Comparison of ENCODE assay signal across 30 cellular contexts in the genomic region with DNA sequence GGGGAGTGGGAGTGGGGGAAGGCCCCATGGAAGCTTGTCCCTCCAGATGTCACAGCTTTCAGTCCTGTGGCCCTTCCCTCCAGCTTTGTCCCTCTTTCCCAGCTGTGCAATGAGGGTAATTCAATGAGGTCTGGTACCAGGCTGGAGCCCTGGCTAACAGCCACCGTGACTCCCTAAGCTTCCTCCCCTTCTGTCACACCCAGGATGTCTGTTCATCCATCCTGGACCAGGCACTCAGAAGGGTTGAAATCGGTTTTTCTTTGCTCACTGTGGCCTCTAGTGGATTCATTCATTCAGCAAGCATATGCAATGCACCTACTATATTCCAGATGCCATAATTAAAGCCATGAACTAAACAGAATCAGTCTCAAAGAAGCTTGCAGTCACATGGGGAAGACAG. TPM values are rescaled to one million over a fixed set of nuclear protein-coding genes. Genes with fewer than 3 reads are reported as not detected.
DNase-seq lines count a peak whose midpoint lies in the region; TF ChIP-seq lines count a peak whose summit lies in the region.
"Had no signal": no experiment of that assay in that cellular context is flagged by ENCODE, and none has a peak within 500 bp of the region (broad histone marks: within the 10 kb centered on the region; RNA-seq: fewer than 3 reads in every experiment).

No MANE protein-coding gene starts in this region.

- H2AFZ ChIP-seq in osteoblast (ENCODE audit: low read length) (no peak overlapping the region), MM.1S (ENCODE audit: low read length) (no peak overlapping the region)

- no peak overlapping the region for H3K4me3 ChIP-seq in cardiac fibroblast (replicated peaks in 1 of 2; ENCODE audit: low read depth in 2 of 2, low read length in 2 of 2)
- H3K4me3 ChIP-seq in osteoblast (ENCODE audit: insufficient read depth, low read length): no peak overlapping the region
- no peak overlapping the region for H3K4me3 ChIP-seq in MM.1S (ENCODE audit: low read length)
- H3K4me3 ChIP-seq: BLaER1, heart left ventricle, lower lobe of right lung, mucosa of descending colon, pancreas, right atrium auricular region, SK-N-MC had no signal

- H3K27ac ChIP-seq in osteoblast (ENCODE audit: low read depth, low read length) (no peak overlapping the region), MM.1S (ENCODE audit: low read length) (no peak overlapping the region)
- H3K27ac ChIP-seq: BLaER1, epithelial cell of prostate, heart left ventricle, lower lobe of right lung, pancreas, right atrium auricular region, RWPE1, SK-N-MC had no signal

- H3K9me3 ChIP-seq in osteoblast (ENCODE audit: low read depth, low read length) (no peaks in the 10 kb centered on the region), MM.1S (replicated peaks; ENCODE audit: insufficient read depth, low read length) (no peaks in the 10 kb centered on the region)
- H3K9me3 ChIP-seq: BLaER1, heart left ventricle, lower lobe of right lung, mucosa of descending colon, pancreas, right atrium auricular region had no signal

- TF ChIP-seq CTCF in cardiac fibroblast (IDR thresholded peaks at IDR 0.05; ENCODE audit: low read depth, low read length): peak; percentile 23
- peak; percentile 13 for TF ChIP-seq CTCF in osteoblast (IDR thresholded peaks at IDR 0.05; ENCODE audit: extremely low read depth, low read depth, low read length)
- no peak for TF ChIP-seq CTCF in MM.1S (IDR thresholded peaks at IDR 0.05; ENCODE audit: low read length)

- H3F3A ChIP-seq in MM.1S (ENCODE audit: insufficient read depth, low read length): no peaks in the 10 kb centered on the region

- no peak overlapping the region for H3K9ac ChIP-seq in MM.1S (ENCODE audit: low read length)
- H3K9ac ChIP-seq: BLaER1 had no signal

- H3K79me2 ChIP-seq in osteoblast (ENCODE audit: insufficient read depth, low read length) (no peaks in the 10 kb centered on the region), MM.1S (ENCODE audit: low read length) (no peaks in the 10 kb centered on the region)

- H3K4me1 ChIP-seq in osteoblast (ENCODE audit: insufficient read depth, low read length) (no peaks in the 10 kb centered on the region), MM.1S (ENCODE audit: low read length) (no peaks in the 10 kb centered on the region)
- H3K4me1 ChIP-seq: lower lobe of right lung, pancreas had no signal

- H3K27me3 ChIP-seq in osteoblast (ENCODE audit: insufficient read depth, low read length): no peaks in the 10 kb centered on the region
- no peaks in the 10 kb centered on the region for H3K27me3 ChIP-seq in MM.1S (replicated peaks; ENCODE audit: insufficient read depth, low read length)
- H3K27me3 ChIP-seq: BLaER1, pancreas, right atrium auricular region had no signal

- DNase-seq in NCI-H82 (lab: John Stamatoyannopoulos, UW): peak; percentile 17
- no peak for DNase-seq in NCI-H82 treated with DMSO at 0.1 percent for 48 hours (lab: John Stamatoyannopoulos, UW; ENCODE audit: unreplicated experiment)
- peak; percentile 73 for DNase-seq in NCI-H446 treated with DMSO at 0.1 percent for 48 hours (lab: John Stamatoyannopoulos, UW)
- peak; percentile 14 to 32 for DNase-seq in cardiac fibroblast (ENCODE audit: low read depth in 2 of 2)
- DNase-seq in osteoblast (ENCODE audit: insufficient read length, low spot score, missing footprints): peak; percentile 78
- no peak for DNase-seq in activated naive CD4-positive, alpha-beta T cell treated with Interleukin-2 at 50 U/mL for 16 hours
- no peak for DNase-seq in MM.1S
- DNase-seq in AG08396 (ENCODE audit: low spot score): no peak
- DNase-seq: activated CD4-positive, alpha-beta T cell treated with anti-CD3 and anti-CD28 coated beads for 36 hours; activated effector memory CD4-positive, alpha-beta T cell treated with Interleukin-2 at 50 U/mL for 16 hours; activated naive CD8-positive, alpha-beta T cell treated with anti-CD3 and anti-CD28 coated beads, Interleukin-2, amount 10 ng/mL, durations not matched to agents 7 days and 5 days; activated T-cell treated with anti-CD3 and anti-CD28 coated beads for 4 hours; effector CD4-positive, alpha-beta T cell; GDM1; H7; heart left ventricle; kidney; lower lobe of right lung; mucosa of descending colon; NCI-H1436; NCI-H2107; NCI-H526; pancreas; T-helper 2 cell had no signal

- H4K20me1 ChIP-seq in osteoblast (ENCODE audit: insufficient read depth, low read length) (no peaks in the 10 kb centered on the region), MM.1S (ENCODE audit: insufficient read depth, low read length) (no peaks in the 10 kb centered on the region)
- H4K20me1 ChIP-seq: BLaER1 had no signal

- H3K9me2 ChIP-seq in MM.1S (replicated peaks; ENCODE audit: insufficient read depth, low read length): no peaks in the 10 kb centered on the region

- H3K4me2 ChIP-seq in osteoblast (ENCODE audit: insufficient read depth, low read length): no peak overlapping the region
- H3K4me2 ChIP-seq in MM.1S (ENCODE audit: low read depth, low read length): no peak overlapping the region
- H3K4me2 ChIP-seq: BLaER1 had no signal

- H3K36me3 ChIP-seq in osteoblast (ENCODE audit: insufficient read depth, low read length) (no peaks in the 10 kb centered on the region), MM.1S (replicated peaks; ENCODE audit: insufficient read depth, low read length) (no peaks in the 10 kb centered on the region)
- H3K36me3 ChIP-seq: BLaER1, heart left ventricle, lower lobe of right lung, pancreas, right atrium auricular region had no signal

RNA-seq across cellular contexts. Expression of gene SYT13, which starts 38.7 kb away (rescaled TPM):
- total RNA-seq in osteoblast: under 0.01 TPM in 2 replicates
- total RNA-seq: activated CD4-positive, alpha-beta T cell treated with anti-CD3 and anti-CD28 coated beads for 36 hours; activated naive CD8-positive, alpha-beta T cell treated with anti-CD3 and anti-CD28 coated beads, Interleukin-2, amount 10 ng/mL, durations not matched to agents 7 days and 5 days; lower lobe of right lung; natural killer cell treated with Interleukin-12 subunit alpha and Interleukin-12 subunit beta and Interleukin-15 and Interleukin-18, amount 100 ng/mL, for 72 hours had no signal

Comparison
In these comparisons a context has a peak if more than half of its experiments do, and no peak if none do; other contexts are left out.
1. DNase-seq: peak in NCI-H82 (single experiment), NCI-H446 treated with DMSO at 0.1 percent for 48 hours (single experiment), cardiac fibroblast (2 of 2) and osteoblast (single experiment); none in NCI-H82 treated with DMSO at 0.1 percent for 48 hours (single experiment), activated naive CD4-positive, alpha-beta T cell treated with Interleukin-2 at 50 U/mL for 16 hours (single experiment), MM.1S (single experiment) and AG08396 (single experiment).